Comparison of ENCODE assay signal across 15 cellular contexts in genomic region chr19:21491161-21491560, GRCh38.
"Had no signal": no experiment of that assay in that cellular context is flagged by ENCODE, and none has a peak within 500 bp of the region (broad histone marks: within the 10 kb centered on the region; RNA-seq: fewer than 3 reads in every experiment).

No MANE protein-coding gene starts in this region.

- H3K4me3 ChIP-seq: colonic mucosa, lower lobe of right lung, sigmoid colon, testis, vagina had no signal

- H3K9me3 ChIP-seq: colonic mucosa, lower lobe of right lung, sigmoid colon, testis, vagina had no signal

- H3K27me3 ChIP-seq: colonic mucosa, sigmoid colon, testis, vagina had no signal

- ATAC-seq: left lobe of liver, lower lobe of right lung, WTC11 had no signal

- DNase-seq: activated gamma-delta T cell treated with Interleukin-2 at 50 U/mL for 16 hours; activated T-cell treated with anti-CD3 and anti-CD28 coated beads, Interleukin-2, amount 50 U/mL, for 1 hour; aorta; colonic mucosa; kidney; lower lobe of right lung; naive B cell; posterior cingulate gyrus; sigmoid colon; stimulated activated CD4-positive, alpha-beta T cell treated with anti-CD3 and anti-CD28 coated beads, Interleukin-2, amount 100 ng/mL, for 48 hours; stimulated activated naive CD4-positive, alpha-beta T cell; testis had no signal

- H3K36me3 ChIP-seq: colonic mucosa, lower lobe of right lung, sigmoid colon, vagina had no signal

- H3K4me1 ChIP-seq: colonic mucosa, lower lobe of right lung, sigmoid colon, testis, vagina had no signal

- H3K27ac ChIP-seq: colonic mucosa, lower lobe of right lung, sigmoid colon, testis, vagina had no signal
